ENCODE assay signal across 1 cellular context in genomic region chr5:610744-611730, GRCh38.
A peak's percentile ranks its signal among the peaks of the same experiment; 100 is the strongest.
TF ChIP-seq lines count a peak whose summit lies in the region.

No MANE protein-coding gene starts in this region.

TF ChIP-seq in HepG2, 621 proteins besides CTCF, POLR2A, EP300 and RAD21 (continued from another document):
- no peak for TF ChIP-seq NONO (IDR thresholded peaks at IDR 0.05)
- no peak for TF ChIP-seq NONO (CRISPR knock-in tag; conservative IDR thresholded peaks at IDR 0.05)
- TF ChIP-seq ARNT (IDR thresholded peaks at IDR 0.05): no peak
- no peak for TF ChIP-seq RARA (CRISPR knock-in tag; IDR thresholded peaks at IDR 0.05)
- no peak for TF ChIP-seq TGIF2 (CRISPR knock-in tag; IDR thresholded peaks at IDR 0.05)
- 0 out of 2 replicates have a peak, but pooled peaks have one; percentile 0 for TF ChIP-seq MAX (IDR thresholded peaks at IDR 0.05)
- no peak for TF ChIP-seq MTF2 (CRISPR knock-in tag; IDR thresholded peaks at IDR 0.05; ENCODE audit: borderline replicate concordance)
- TF ChIP-seq ZNF274 (CRISPR knock-in tag; IDR thresholded peaks at IDR 0.05): peak; percentile 31; the same call in 1 of the 2 replicates
- TF ChIP-seq JDP2 (CRISPR knock-in tag; IDR thresholded peaks at IDR 0.05; ENCODE audit: borderline replicate concordance): no peak
- TF ChIP-seq ZNF543 (CRISPR knock-in tag; IDR thresholded peaks at IDR 0.05): no peak
